14 cellular contexts compared by ENCODE assay signal in genomic region chr2:105104208-105104731, GRCh38.
A peak's percentile ranks its signal among the peaks of the same experiment; 100 is the strongest.
DNase-seq lines count a peak whose midpoint lies in the region; ATAC-seq lines count a peak whose summit lies in the region.
"Had no signal": no experiment of that assay in that cellular context is flagged by ENCODE, and none has a peak within 500 bp of the region (broad histone marks: within the 10 kb centered on the region; RNA-seq: fewer than 3 reads in every experiment).

No MANE protein-coding gene starts in this region.

- H3K27ac Mint-ChIP-seq in stimulated activated naive CD8-positive, alpha-beta T cell treated with anti-CD3 and anti-CD28 coated beads, Interleukin-15, amount 100 ng/mL, for 72 hours: no peak overlapping the region
- H3K27ac Mint-ChIP-seq: B cell had no signal

- H3K27me3 Mint-ChIP-seq in stimulated activated naive CD8-positive, alpha-beta T cell treated with anti-CD3 and anti-CD28 coated beads, Interleukin-15, amount 100 ng/mL, for 72 hours: no peaks in the 10 kb centered on the region
- H3K27me3 Mint-ChIP-seq: B cell had no signal

- H3K4me1 Mint-ChIP-seq in stimulated activated naive CD8-positive, alpha-beta T cell treated with anti-CD3 and anti-CD28 coated beads, Interleukin-15, amount 100 ng/mL, for 72 hours: no peaks in the 10 kb centered on the region

- peak; percentile 26 for ATAC-seq in stimulated activated naive CD8-positive, alpha-beta T cell treated with anti-CD3 and anti-CD28 coated beads, Interleukin-15, amount 100 ng/mL, for 72 hours
- ATAC-seq in stimulated activated naive CD8-positive, alpha-beta T cell treated with anti-CD3 and anti-CD28 coated beads, Interleukin-15, Interleukin-2, amounts not matched to agents 100 U/mL and 50 U/mL, for 24 hours: no peak
- no peak for ATAC-seq in HG02885 (IDR thresholded peaks at IDR 0.05; ENCODE audit: poor library complexity, unreplicated experiment)
- ATAC-seq: left lobe of liver had no signal

- no peak overlapping the region for H3K4me3 Mint-ChIP-seq in stimulated activated naive CD8-positive, alpha-beta T cell treated with anti-CD3 and anti-CD28 coated beads, Interleukin-15, amount 100 ng/mL, for 72 hours
- H3K4me3 Mint-ChIP-seq: B cell had no signal

- H3K9me3 Mint-ChIP-seq in stimulated activated naive CD8-positive, alpha-beta T cell treated with anti-CD3 and anti-CD28 coated beads, Interleukin-15, amount 100 ng/mL, for 72 hours: no peaks in the 10 kb centered on the region

- no peak for DNase-seq in stimulated activated naive CD8-positive, alpha-beta T cell treated with anti-CD3 and anti-CD28 coated beads, Interleukin-15, amount 100 ng/mL, for 72 hours
- no peak for DNase-seq in stimulated activated naive CD8-positive, alpha-beta T cell treated with anti-CD3 and anti-CD28 coated beads, Interleukin-15, Interleukin-2, amounts not matched to agents 100 U/mL and 50 U/mL, for 24 hours
- peak; percentile 39 for DNase-seq in RKO (ENCODE audit: low spot score)
- DNase-seq in fibroblast of peridontal ligament (ENCODE audit: extremely low read depth): peak; percentile 38
- DNase-seq in activated naive CD4-positive, alpha-beta T cell treated with Interleukin-2 at 50 U/mL for 16 hours: no peak
- no peak for DNase-seq in NK-92 (lab: John Stamatoyannopoulos, UW; ENCODE audit: unreplicated experiment)
- no peak for DNase-seq in T-helper 2 cell
- DNase-seq: activated T-cell treated with anti-CD3 and anti-CD28 coated beads for 4 hours; effector CD4-positive, alpha-beta T cell; KG1; nucleus accumbens had no signal

Comparison
In these comparisons a context has a peak if more than half of its experiments do, and no peak if none do; other contexts are left out.
1. DNase-seq: peak in RKO (single experiment) and fibroblast of peridontal ligament (single experiment); none in stimulated activated naive CD8-positive, alpha-beta T cell treated with anti-CD3 and anti-CD28 coated beads, Interleukin-15, amount 100 ng/mL, for 72 hours (0 of 2), stimulated activated naive CD8-positive, alpha-beta T cell treated with anti-CD3 and anti-CD28 coated beads, Interleukin-15, Interleukin-2, amounts not matched to agents 100 U/mL and 50 U/mL, for 24 hours (single experiment), activated naive CD4-positive, alpha-beta T cell treated with Interleukin-2 at 50 U/mL for 16 hours (single experiment), NK-92 (single experiment) and T-helper 2 cell (0 of 5).